Comparison of ENCODE assay signal across 34 cellular contexts in genomic region chr16:25817295-25817694, GRCh38.
"Had no signal": no experiment of that assay in that cellular context is flagged by ENCODE, and none has a peak within 500 bp of the region (broad histone marks: within the 10 kb centered on the region; RNA-seq: fewer than 3 reads in every experiment).

No MANE protein-coding gene starts in this region.

- H3K36me3 ChIP-seq: MG63 had no signal

- H3K9me3 ChIP-seq: MG63 had no signal

- H3K4me3 ChIP-seq: MG63 had no signal

- H3K27me3 ChIP-seq: MG63 had no signal

- DNase-seq: Karpas-422, Kasumi-1, MG63, MM.1S, MV-4-11, NCI-H1048, NCI-H1092, NCI-H1092 treated with DMSO at 0.1 percent for 48 hours, NCI-H1105, NCI-H1105 treated with DMSO at 0.1 percent for 48 hours, NCI-H1417, NCI-H1417 treated with DMSO at 0.1 percent for 48 hours, NCI-H1436, NCI-H1436 treated with DMSO at 0.1 percent for 48 hours, NCI-H146, NCI-H1694, NCI-H1694 treated with DMSO at 0.1 percent for 48 hours, NCI-H187, NCI-H187 treated with DMSO at 0.1 percent for 48 hours, NCI-H1930, NCI-H2029, NCI-H2029 treated with DMSO at 0.1 percent for 48 hours, NCI-H2081, NCI-H2081 treated with DMSO at 0.1 percent for 48 hours, NCI-H2107, NCI-H2171, NCI-H2171 treated with DMSO at 0.1 percent for 48 hours, NCI-H2227 treated with DMSO at 0.1 percent for 48 hours, NCI-H226, NCI-H345, NCI-H446, NCI-H446 treated with DMSO at 0.1 percent for 48 hours, NCI-H510A, NCI-H510A treated with DMSO at 0.1 percent for 48 hours had no signal
